Comparison of ENCODE assay signal across 13 cellular contexts in the genomic region with DNA sequence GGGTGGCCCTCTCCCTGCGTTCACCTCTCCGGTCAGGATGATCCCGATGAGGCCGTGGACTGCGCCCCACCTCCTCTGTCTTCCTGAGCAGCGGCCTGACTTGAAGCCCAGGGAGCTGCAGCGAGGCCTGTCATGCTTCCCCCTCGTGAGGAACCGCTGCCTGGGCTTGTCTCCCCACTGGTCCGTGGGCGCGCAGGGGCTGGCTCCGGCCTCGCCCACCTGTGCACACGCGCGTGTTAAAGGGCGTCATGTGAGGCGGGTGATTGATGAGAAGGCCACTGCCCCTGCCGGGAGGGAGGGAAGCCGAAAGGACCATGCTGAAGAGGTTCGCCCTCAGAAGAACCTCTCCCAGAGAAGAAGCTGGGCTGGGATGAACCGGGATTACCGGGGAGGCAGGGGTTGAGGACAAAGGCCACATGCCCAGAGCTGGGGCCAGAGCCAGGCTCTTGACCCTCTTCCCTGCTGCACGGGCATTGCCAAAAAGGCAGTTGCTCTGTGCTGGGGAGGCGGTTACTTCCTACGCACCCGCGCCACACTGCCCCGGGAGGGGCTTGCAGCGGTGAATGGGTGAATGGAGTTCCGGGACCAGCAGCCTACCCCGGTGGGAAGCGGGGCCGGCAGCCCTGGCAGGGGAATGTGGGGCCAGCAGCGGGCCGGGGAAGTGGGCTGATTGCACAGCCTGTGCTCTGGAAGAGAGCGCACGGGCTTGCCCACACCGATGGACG.
"Had no signal": no experiment of that assay in that cellular context is flagged by ENCODE, and none has a peak within 500 bp of the region (broad histone marks: within the 10 kb centered on the region; RNA-seq: fewer than 3 reads in every experiment).

No MANE protein-coding gene starts in this region.

- H3K36me3 ChIP-seq: adrenal gland, pancreas had no signal

- H3K4me3 ChIP-seq: adrenal gland, body of pancreas, pancreas had no signal

- H3K27ac Mint-ChIP-seq: activated naive CD4-positive, alpha-beta T cell treated with anti-CD3 and anti-CD28 coated beads, Interleukin-2, amount 10 ng/mL, durations not matched to agents 7 days and 5 days; activated T-helper 2 cell treated with anti-CD3 and anti-CD28 coated beads, Interferon-gamma antibody, Interleukin-2, Interleukin-4, amounts not matched to agents 10 μg/mL and 5 μg/mL and 100 μg/mL, durations not matched to agents 14 hours and 24 hours and 36 hours; dendritic cell treated with granulocyte-macrophage colony-stimulating factor and Interleukin-4, amounts not matched to agents 40 ng/mL and 50 ng/mL, for 4 days; effector memory CD8-positive, alpha-beta T cell had no signal

- H3K27me3 ChIP-seq: adrenal gland, body of pancreas, pancreas had no signal

- H3K9me3 Mint-ChIP-seq: activated naive CD4-positive, alpha-beta T cell treated with anti-CD3 and anti-CD28 coated beads, Interleukin-2, amount 10 ng/mL, durations not matched to agents 7 days and 5 days; activated T-helper 2 cell treated with anti-CD3 and anti-CD28 coated beads, Interferon-gamma antibody, Interleukin-2, Interleukin-4, amounts not matched to agents 10 μg/mL and 5 μg/mL and 100 μg/mL, durations not matched to agents 14 hours and 24 hours and 36 hours; dendritic cell treated with granulocyte-macrophage colony-stimulating factor and Interleukin-4, amounts not matched to agents 40 ng/mL and 50 ng/mL, for 4 days; effector memory CD8-positive, alpha-beta T cell; natural killer cell treated with Interleukin-12 subunit alpha and Interleukin-12 subunit beta and Interleukin-15 and Interleukin-18, amount 100 ng/mL, for 72 hours had no signal

- ATAC-seq: activated CD4-positive, CD25-positive, alpha-beta regulatory T cell treated with anti-CD3 and anti-CD28 coated beads, Interleukin-2, amount 50 U/mL, for 24 hours; body of pancreas; effector memory CD8-positive, alpha-beta T cell; left cardiac atrium; natural killer cell treated with Interleukin-12 subunit alpha and Interleukin-12 subunit beta and Interleukin-15 and Interleukin-18, amount 100 ng/mL, for 72 hours; pancreas had no signal

- H3K4me3 Mint-ChIP-seq: activated naive CD4-positive, alpha-beta T cell treated with anti-CD3 and anti-CD28 coated beads, Interleukin-2, amount 10 ng/mL, durations not matched to agents 7 days and 5 days; dendritic cell treated with granulocyte-macrophage colony-stimulating factor and Interleukin-4, amounts not matched to agents 40 ng/mL and 50 ng/mL, for 4 days; effector memory CD8-positive, alpha-beta T cell; natural killer cell treated with Interleukin-12 subunit alpha and Interleukin-12 subunit beta and Interleukin-15 and Interleukin-18, amount 100 ng/mL, for 72 hours had no signal

- H3K9me3 ChIP-seq: adrenal gland, body of pancreas, pancreas had no signal

- H3K4me1 Mint-ChIP-seq: activated naive CD4-positive, alpha-beta T cell treated with anti-CD3 and anti-CD28 coated beads, Interleukin-2, amount 10 ng/mL, durations not matched to agents 7 days and 5 days had no signal

- H3K36me3 Mint-ChIP-seq: activated naive CD4-positive, alpha-beta T cell treated with anti-CD3 and anti-CD28 coated beads, Interleukin-2, amount 10 ng/mL, durations not matched to agents 7 days and 5 days; natural killer cell treated with Interleukin-12 subunit alpha and Interleukin-12 subunit beta and Interleukin-15 and Interleukin-18, amount 100 ng/mL, for 72 hours had no signal

- H3K27me3 Mint-ChIP-seq: activated naive CD4-positive, alpha-beta T cell treated with anti-CD3 and anti-CD28 coated beads, Interleukin-2, amount 10 ng/mL, durations not matched to agents 7 days and 5 days had no signal

- H3K27ac ChIP-seq: adrenal gland, body of pancreas, pancreas had no signal

- DNase-seq: activated naive CD4-positive, alpha-beta T cell treated with anti-CD3 and anti-CD28 coated beads, Interleukin-2, amount 10 ng/mL, durations not matched to agents 7 days and 5 days; adrenal gland; body of pancreas; effector memory CD8-positive, alpha-beta T cell; left cardiac atrium; stimulated activated CD4-positive, alpha-beta T cell treated with anti-CD3 and anti-CD28 coated beads, Interleukin-15, amount 100 ng/mL, for 24 hours; stimulated activated CD4-positive, alpha-beta T cell treated with anti-CD3 and anti-CD28 coated beads, Interleukin-4, amount 100 ng/mL, for 4 hours; T-helper 2 cell had no signal
